18 cellular contexts compared by ENCODE assay signal in the genomic region with DNA sequence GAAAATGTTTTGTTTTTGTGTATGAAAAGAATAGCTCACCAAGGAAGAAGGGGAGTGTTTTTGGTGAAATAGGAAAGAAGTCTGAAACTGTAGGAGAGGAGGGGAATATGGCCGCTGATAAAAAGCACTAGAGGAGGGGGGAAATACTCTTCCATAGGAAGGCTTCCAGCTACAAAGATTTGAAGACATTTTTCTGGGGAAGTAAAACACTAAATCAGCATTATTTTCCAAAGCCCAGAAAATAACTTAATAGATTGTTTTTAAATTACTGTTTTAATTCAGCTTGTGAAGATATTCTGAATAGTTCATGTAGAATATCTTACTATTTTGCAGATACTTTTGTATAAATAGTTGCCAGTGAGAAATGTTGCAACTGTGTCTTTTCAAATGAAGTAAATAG.
"Had no signal": no experiment of that assay in that cellular context is flagged by ENCODE, and none has a peak within 500 bp of the region (broad histone marks: within the 10 kb centered on the region; RNA-seq: fewer than 3 reads in every experiment).

No MANE protein-coding gene starts in this region.

- H3K4me3 ChIP-seq: esophagus squamous epithelium, gastroesophageal sphincter, lower lobe of right lung, right atrium auricular region, stomach, upper lobe of left lung, vagina had no signal

- H3K9me3 Mint-ChIP-seq: effector memory CD8-positive, alpha-beta T cell; naive B cell; nephron had no signal

- H3K27me3 Mint-ChIP-seq: effector memory CD8-positive, alpha-beta T cell; naive B cell had no signal

- DNase-seq: effector memory CD8-positive, alpha-beta T cell; esophagus squamous epithelium; foreskin fibroblast; glutamatergic neuron; islet precursor cell; lower lobe of right lung; mesenchymal stem cell; naive B cell; small intestine; stimulated activated CD4-positive, alpha-beta T cell treated with anti-CD3 and anti-CD28 coated beads, Interleukin-12 subunit alpha, Interleukin-12 subunit beta, amount 100 ng/mL, for 4 hours; stimulated activated naive CD4-positive, alpha-beta T cell; stomach; substantia nigra; upper lobe of left lung had no signal

- H3K4me3 Mint-ChIP-seq: effector memory CD8-positive, alpha-beta T cell; naive B cell; nephron had no signal

- H3K9me3 ChIP-seq: esophagus squamous epithelium, gastroesophageal sphincter, lower lobe of right lung, right atrium auricular region, stomach, upper lobe of left lung, vagina had no signal

- H3K27ac ChIP-seq: gastroesophageal sphincter, lower lobe of right lung, right atrium auricular region, stomach, upper lobe of left lung, vagina had no signal
